ENCODE assay signal across 1 cellular context in genomic region chr19:3669616-3670257, GRCh38.
A peak's percentile ranks its signal among the peaks of the same experiment; 100 is the strongest.
TF ChIP-seq lines count a peak whose summit lies in the region.

No MANE protein-coding gene starts in this region.

TF ChIP-seq in K562, 482 proteins besides CTCF, POLR2A, EP300 and RAD21:
- TF ChIP-seq KAT7 (CRISPR knock-in tag; IDR thresholded peaks at IDR 0.05; ENCODE audit: borderline replicate concordance) (0 out of 2 replicates have a peak, but pooled peaks have one; percentile 14), ZBTB7A (IDR thresholded peaks at IDR 0.05; ENCODE audit: borderline replicate concordance, control insufficient read depth, low read depth, low read length) (peak; percentile 22; the same call in 1 of the 2 replicates), ZC3H4 (CRISPR knock-in tag; IDR thresholded peaks at IDR 0.05; ENCODE audit: borderline replicate concordance) (0 out of 2 replicates have a peak, but pooled peaks have one; percentile 49), CREB1 (IDR thresholded peaks at IDR 0.05) (no peak), CREB1 (CRISPR knock-in tag; IDR thresholded peaks at IDR 0.05) (0 out of 2 replicates have a peak, but pooled peaks have one; percentile 42), ZKSCAN8 (CRISPR knock-in tag; IDR thresholded peaks at IDR 0.05) (0 out of 2 replicates have a peak, but pooled peaks have one; percentile 16), MAFF (IDR thresholded peaks at IDR 0.05; ENCODE audit: low read length) (no peak), ELF4 (CRISPR knock-in tag; IDR thresholded peaks at IDR 0.05) (no peak), NR4A1 (CRISPR knock-in tag; IDR thresholded peaks at IDR 0.05) (no peak), NR4A1 (tag; IDR thresholded peaks at IDR 0.05) (0 out of 2 replicates have a peak, but pooled peaks have one; percentile 15), KDM2B (CRISPR knock-in tag; IDR thresholded peaks at IDR 0.05) (no peak), TSHZ1 (CRISPR knock-in tag; IDR thresholded peaks at IDR 0.05) (no peak), CGGBP1 (CRISPR knock-in tag; IDR thresholded peaks at IDR 0.05) (no peak), ZBTB17 (CRISPR knock-in tag; IDR thresholded peaks at IDR 0.05) (no peak), POLR2B (IDR thresholded peaks at IDR 0.05; ENCODE audit: low read depth, partially characterized antibody) (no peak), ZNF431 (CRISPR knock-in tag; IDR thresholded peaks at IDR 0.05) (no peak)
- TF ChIP-seq, protein P1, sequence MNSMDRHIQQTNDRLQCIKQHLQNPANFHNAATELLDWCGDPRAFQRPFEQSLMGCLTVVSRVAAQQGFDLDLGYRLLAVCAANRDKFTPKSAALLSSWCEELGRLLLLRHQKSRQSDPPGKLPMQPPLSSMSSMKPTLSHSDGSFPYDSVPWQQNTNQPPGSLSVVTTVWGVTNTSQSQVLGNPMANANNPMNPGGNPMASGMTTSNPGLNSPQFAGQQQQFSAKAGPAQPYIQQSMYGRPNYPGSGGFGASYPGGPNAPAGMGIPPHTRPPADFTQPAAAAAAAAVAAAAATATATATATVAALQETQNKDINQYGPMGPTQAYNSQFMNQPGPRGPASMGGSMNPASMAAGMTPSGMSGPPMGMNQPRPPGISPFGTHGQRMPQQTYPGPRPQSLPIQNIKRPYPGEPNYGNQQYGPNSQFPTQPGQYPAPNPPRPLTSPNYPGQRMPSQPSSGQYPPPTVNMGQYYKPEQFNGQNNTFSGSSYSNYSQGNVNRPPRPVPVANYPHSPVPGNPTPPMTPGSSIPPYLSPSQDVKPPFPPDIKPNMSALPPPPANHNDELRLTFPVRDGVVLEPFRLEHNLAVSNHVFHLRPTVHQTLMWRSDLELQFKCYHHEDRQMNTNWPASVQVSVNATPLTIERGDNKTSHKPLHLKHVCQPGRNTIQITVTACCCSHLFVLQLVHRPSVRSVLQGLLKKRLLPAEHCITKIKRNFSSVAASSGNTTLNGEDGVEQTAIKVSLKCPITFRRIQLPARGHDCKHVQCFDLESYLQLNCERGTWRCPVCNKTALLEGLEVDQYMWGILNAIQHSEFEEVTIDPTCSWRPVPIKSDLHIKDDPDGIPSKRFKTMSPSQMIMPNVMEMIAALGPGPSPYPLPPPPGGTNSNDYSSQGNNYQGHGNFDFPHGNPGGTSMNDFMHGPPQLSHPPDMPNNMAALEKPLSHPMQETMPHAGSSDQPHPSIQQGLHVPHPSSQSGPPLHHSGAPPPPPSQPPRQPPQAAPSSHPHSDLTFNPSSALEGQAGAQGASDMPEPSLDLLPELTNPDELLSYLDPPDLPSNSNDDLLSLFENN (IDR thresholded peaks at IDR 0.05; ENCODE audit: low read depth in 2 of 2, low read length in 2 of 2): no peak
